18 cellular contexts compared by ENCODE assay signal in the genomic region with DNA sequence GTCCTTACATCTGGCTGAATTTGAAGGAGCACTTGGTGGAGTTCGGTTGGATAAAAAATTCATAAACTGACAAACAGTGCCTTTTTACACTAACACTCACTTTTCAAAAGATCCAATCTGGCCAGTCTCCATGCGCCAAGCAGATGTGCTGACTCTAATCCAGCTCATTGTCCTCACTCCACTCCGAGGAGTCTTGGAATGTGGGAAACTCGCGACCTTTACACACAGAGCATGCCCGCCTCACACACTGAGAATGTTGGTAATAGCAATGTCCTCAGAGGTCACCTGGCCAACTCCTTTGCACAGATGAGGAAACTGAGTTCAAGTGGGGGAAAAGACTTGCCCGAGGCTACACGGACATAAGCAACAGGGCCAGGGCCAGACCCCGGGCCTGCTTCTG.
A peak's percentile ranks its signal among the peaks of the same experiment; 100 is the strongest.
DNase-seq lines count a peak whose midpoint lies in the region; ATAC-seq lines count a peak whose summit lies in the region.
"Had no signal": no experiment of that assay in that cellular context is flagged by ENCODE, and none has a peak within 500 bp of the region (broad histone marks: within the 10 kb centered on the region; RNA-seq: fewer than 3 reads in every experiment).

No MANE protein-coding gene starts in this region.

- DNase-seq in A172 (ENCODE audit: low spot score) (peak; percentile 13), GM04503 (ENCODE audit: low read depth) (peak; percentile 63), astrocyte of the hippocampus (ENCODE audit: low read depth, low spot score) (peak; percentile 12), islet precursor cell (peak; percentile 78), putamen (ENCODE audit: low spot score) (no peak), GM19240 (ENCODE audit: insufficient read length, low spot score) (no peak), NCI-H2107 (lab: John Stamatoyannopoulos, UW) (no peak)
- DNase-seq: ACHN; activated CD4-positive, alpha-beta T cell treated with anti-CD3 and anti-CD28 coated beads, Interleukin-2, amount 50 U/mL, for 48 hours; activated T-cell treated with anti-CD3 and anti-CD28 coated beads, Interleukin-2, amount 50 U/mL, for 1 hour; dorsolateral prefrontal cortex; foreskin melanocyte; mammary epithelial cell; naive thymus-derived CD8-positive, alpha-beta T cell; NCI-H146; stimulated activated naive CD4-positive, alpha-beta T cell treated with Interleukin-2 at 50 U/mL for 16 hours had no signal

- no peak for ATAC-seq in HG03439 (IDR thresholded peaks at IDR 0.05; ENCODE audit: unreplicated experiment)
- ATAC-seq: HCT116; naive thymus-derived CD8-positive, alpha-beta T cell had no signal

Comparison
In these comparisons a context has a peak if more than half of its experiments do, and no peak if none do; other contexts are left out.
1. DNase-seq: peak in A172 (single experiment), GM04503 (single experiment), astrocyte of the hippocampus (single experiment) and islet precursor cell (single experiment); none in putamen (single experiment), GM19240 (single experiment) and NCI-H2107 (single experiment).